ENCODE assay signal across 8 cellular contexts in the genomic region with DNA sequence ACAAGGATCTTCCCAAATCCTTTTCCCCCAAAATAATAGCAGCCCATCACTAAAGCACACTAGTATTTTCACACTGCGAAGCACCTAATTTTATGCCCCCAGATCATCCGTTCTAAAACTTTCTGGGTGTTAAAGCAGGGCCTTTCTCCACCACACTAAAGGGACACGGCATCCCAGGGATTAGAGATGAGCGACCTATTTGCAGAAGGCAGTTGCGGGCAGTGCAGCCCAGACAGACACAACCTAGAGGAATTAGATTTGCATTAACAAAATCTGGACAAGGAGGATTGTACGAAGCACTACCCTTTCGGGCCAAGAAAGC. TPM values are rescaled to one million over a fixed set of nuclear protein-coding genes. Genes with fewer than 3 reads are reported as not detected.
DNase-seq lines count a peak whose midpoint lies in the region; ATAC-seq and TF ChIP-seq lines count a peak whose summit lies in the region.

No MANE protein-coding gene starts in this region.

- POLR2A ChIA-PET in CD8-positive, alpha-beta T cell (lab: Charles Lee) = interaction anchor here (0.6 to 4.0 kb wide), 22 partner anchors 8 to 1124 kb away, joined by 3 to 43 read pairs (median 6); a partner anchor contains a TSS
- POLR2A ChIA-PET in Panc1 (lab: Charles Lee) = no interaction called here

- H3K27ac ChIP-seq in CD8-positive, alpha-beta T cell (ENCODE audit: low read depth, low read length) = peak overlapping the region; percentile 88
- H3K27ac ChIP-seq in Panc1 (ENCODE audit: low read length) = peak overlapping the region; percentile 99
- peak overlapping the region; percentile 81 for H3K27ac ChIP-seq in epithelial cell of prostate

- H3K27me3 Mint-ChIP-seq in CD8-positive, alpha-beta T cell (ENCODE audit: low read depth) = no peaks in the 10 kb centered on the region
- no peaks in the 10 kb centered on the region for H3K27me3 Mint-ChIP-seq in osteocyte (ENCODE audit: unreplicated experiment)

- intact Hi-C loops in CD8-positive, alpha-beta T cell (cut with DNase I, micrococcal nuclease) = loop anchor here (1.0 to 10.0 kb wide), 9 partner anchors 22 to 1120 kb away; a partner anchor contains a TSS
- intact Hi-C loops in Panc1 (cut with micrococcal nuclease; ENCODE audit: unreplicated experiment) = loop anchor here (5.0 kb wide), 1 partner anchor 100 kb away; a partner anchor contains a TSS

- H3K4me1 ChIP-seq in CD8-positive, alpha-beta T cell (ENCODE audit: insufficient read depth, low read length) = peaks cover 8% of the 10 kb centered on the region
- H3K4me1 ChIP-seq in Panc1 (ENCODE audit: control insufficient read depth, insufficient read depth, low read length) = peaks cover 11% of the 10 kb centered on the region; the same call in 1 of the 2 replicates

- no peaks in the 10 kb centered on the region for H3K9me3 ChIP-seq in CD8-positive, alpha-beta T cell (ENCODE audit: low read length)
- H3K9me3 ChIP-seq in Panc1 (ENCODE audit: control insufficient read depth, insufficient read depth, low read depth, low read length) = no peaks in the 10 kb centered on the region

- TSS peak; percentile 81 for BruUV-seq in Panc1 (replicated peaks; lab: Mats Ljungman, UMichigan)

- H3K9me3 Mint-ChIP-seq in CD8-positive, alpha-beta T cell = no peaks in the 10 kb centered on the region
- H3K9me3 Mint-ChIP-seq in osteocyte (ENCODE audit: unreplicated experiment) = no peaks in the 10 kb centered on the region

- H3K4me3 ChIP-seq in CD8-positive, alpha-beta T cell (ENCODE audit: low read depth, low read length) = peak overlapping the region; percentile 69
- H3K4me3 ChIP-seq in Panc1 (ENCODE audit: low read depth in 2 of 2, low read length in 2 of 2) = peak overlapping the region; percentile 82 to 90

- H3K27me3 ChIP-seq in CD8-positive, alpha-beta T cell (ENCODE audit: insufficient read depth, low read length) = no peaks in the 10 kb centered on the region
- no peaks in the 10 kb centered on the region for H3K27me3 ChIP-seq in Panc1 (ENCODE audit: control insufficient read depth, insufficient read depth, low read length)

- TF ChIP-seq CTCF in CD8-positive, alpha-beta T cell (IDR thresholded peaks at IDR 0.05) = no peak
- TF ChIP-seq CTCF in Panc1 (IDR thresholded peaks at IDR 0.05) = no peak
- TF ChIP-seq CTCF in osteocyte (IDR thresholded peaks at IDR 0.05) = no peak
- no peak for TF ChIP-seq CTCF in GM20000 (IDR thresholded peaks at IDR 0.05; ENCODE audit: extremely low read depth, missing control alignments)

- no peaks in the 10 kb centered on the region for H3K36me3 ChIP-seq in CD8-positive, alpha-beta T cell (ENCODE audit: insufficient read depth, low read length)
- peaks cover 2% of the 10 kb centered on the region; the same call in 1 of the 2 replicates for H3K36me3 ChIP-seq in Panc1 (ENCODE audit: control insufficient read depth, insufficient read depth, low read length)

- H3K4me3 Mint-ChIP-seq in CD8-positive, alpha-beta T cell = peak overlapping the region; percentile 97
- peak overlapping the region; percentile 94 for H3K4me3 Mint-ChIP-seq in osteocyte (ENCODE audit: unreplicated experiment)

- peaks cover 30% of the 10 kb centered on the region for H3K36me3 Mint-ChIP-seq in CD8-positive, alpha-beta T cell
- peaks cover 6% of the 10 kb centered on the region for H3K36me3 Mint-ChIP-seq in osteocyte (ENCODE audit: unreplicated experiment)

- in situ Hi-C loops in Panc1 (cut with HindIII; ENCODE audit: low pct_unique_long_range_greater_than_20kb, low sequenced_read_pairs) = no loop called here

- DNase-seq in CD8-positive, alpha-beta T cell = no peak
- no peak for DNase-seq in Panc1 (ENCODE audit: low read depth, low spot score)
- no peak for DNase-seq in epithelial cell of prostate (ENCODE audit: low read depth, low spot score)
- no peak for DNase-seq in osteocyte (ENCODE audit: extremely low spot score, unreplicated experiment)
- DNase-seq in RPMI8226 = no peak
- no peak for DNase-seq in NCI-H2107 (lab: John Stamatoyannopoulos, UW)
- DNase-seq in GM20000 (ENCODE audit: low spot score) = no peak

- H3K27ac Mint-ChIP-seq in CD8-positive, alpha-beta T cell = peak overlapping the region; percentile 98
- H3K27ac Mint-ChIP-seq in osteocyte (ENCODE audit: unreplicated experiment) = peak overlapping the region; percentile 95

- CTCF ChIA-PET in CD8-positive, alpha-beta T cell (lab: Charles Lee) = interaction anchor here (0.6 to 3.7 kb wide), 18 partner anchors 9 to 322 kb away, joined by 3 to 31 read pairs (median 5); a partner anchor contains a TSS
- CTCF ChIA-PET in Panc1 (lab: Charles Lee) = interaction anchor here (1.0 to 1.3 kb wide), 3 partner anchors 12 to 101 kb away, joined by 3 to 6 read pairs (median 6); a partner anchor contains a TSS

- peaks cover 15% of the 10 kb centered on the region for H3K4me1 Mint-ChIP-seq in CD8-positive, alpha-beta T cell (ENCODE audit: low read depth)
- peaks cover 15% of the 10 kb centered on the region for H3K4me1 Mint-ChIP-seq in osteocyte (ENCODE audit: unreplicated experiment)

- ATAC-seq in CD8-positive, alpha-beta T cell = no peak
- ATAC-seq in Panc1 (no peak), GM19467 (IDR thresholded peaks at IDR 0.05; ENCODE audit: unreplicated experiment) (no peak)

RNA-seq across cellular contexts. Expression of a gene that starts 0.4 kb away (rescaled TPM):
- 1 to 10 TPM; 3.6 to 3.9 TPM for total RNA-seq in CD8-positive, alpha-beta T cell
- 6.3 TPM for total RNA-seq in Panc1 (2021; ENCODE audit: unreplicated experiment)
- polyA plus RNA-seq in Panc1 (2012; ENCODE audit: insufficient read length) = 3.5 TPM
- 10.0 and 10.6 TPM in 2 replicates for total RNA-seq in osteocyte

RNA-seq across cellular contexts. Expression of a gene that starts 21.9 kb away (rescaled TPM):
- 100 to 1,000 TPM; 105 to 107 TPM for total RNA-seq in CD8-positive, alpha-beta T cell
- total RNA-seq in Panc1 (2021; ENCODE audit: unreplicated experiment) (42.4 TPM), osteocyte (63.7 and 71.9 TPM in 2 replicates)
- polyA plus RNA-seq in Panc1 (2012; ENCODE audit: insufficient read length) = 19.8 TPM

RNA-seq across cellular contexts. Expression of a gene that starts 22.1 kb away (rescaled TPM):
- 10 to 100 TPM; 12.2 to 15.1 TPM for total RNA-seq in CD8-positive, alpha-beta T cell
- total RNA-seq in Panc1 (2021; ENCODE audit: unreplicated experiment) (47.0 TPM), osteocyte (31.6 and 36.8 TPM in 2 replicates)
- polyA plus RNA-seq in Panc1 (2012; ENCODE audit: insufficient read length) = 12.7 TPM
